In the genomic region with DNA sequence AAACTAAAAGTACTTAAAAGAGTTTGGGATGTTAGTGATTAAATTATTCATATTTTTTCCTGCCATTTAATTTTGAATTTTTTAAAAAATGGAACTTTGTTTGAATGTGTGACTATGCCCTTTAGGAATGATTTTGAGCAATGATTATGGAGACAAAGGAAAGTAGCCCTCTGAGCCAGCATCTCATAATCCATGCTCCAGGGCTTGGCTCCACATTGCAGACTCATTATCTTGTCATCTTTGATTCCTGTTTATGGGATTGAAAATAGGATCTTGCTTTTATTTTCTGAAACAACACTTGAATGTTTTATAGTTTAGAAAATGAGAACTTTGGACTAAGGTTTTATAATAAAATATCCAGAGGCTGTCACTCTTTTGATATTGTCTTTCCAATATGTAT, we compare ENCODE assay signal across 32 cellular contexts. TPM values are rescaled to one million over a fixed set of nuclear protein-coding genes. Genes with fewer than 3 reads are reported as not detected.
A peak's percentile ranks its signal among the peaks of the same experiment; 100 is the strongest.
DNase-seq lines count a peak whose midpoint lies in the region; ATAC-seq and TF ChIP-seq lines count a peak whose summit lies in the region.
"Had no signal": no experiment of that assay in that cellular context is flagged by ENCODE, and none has a peak within 500 bp of the region (broad histone marks: within the 10 kb centered on the region; RNA-seq: fewer than 3 reads in every experiment).

No MANE protein-coding gene starts in this region.

- H3K36me3 ChIP-seq in adipocyte (ENCODE audit: control insufficient read depth, insufficient read depth, low read length, severe bottlenecking) = no peaks in the 10 kb centered on the region
- H3K36me3 ChIP-seq: HAP-1, SJCRH30 had no signal

- peak; percentile 17 for DNase-seq in AG08395 (ENCODE audit: low spot score)
- peak; percentile 30 for DNase-seq in GM03348 (ENCODE audit: low spot score)
- DNase-seq in adipocyte (ENCODE audit: low read depth) = peak; percentile 43
- peak; percentile 9 to 56 for DNase-seq in foreskin keratinocyte
- no peak for DNase-seq in DMS114 treated with DMSO at 0.1 percent for 48 hours (lab: John Stamatoyannopoulos, UW; ENCODE audit: unreplicated experiment)
- DNase-seq: AML-193; C1 segment of cervical spinal cord; CD4-positive, alpha-beta memory T cell; COR-L47; DMS79; GOT3; IMR-90; KG1; MM.1S; NCI-H1048; NCI-H1417; NCI-H1694; NCI-H2029 treated with DMSO at 0.1 percent for 48 hours; NCI-H446 treated with DMSO at 0.1 percent for 48 hours; NCI-H526; NCI-H82; NK-92 treated with Interleukin-12 subunit alpha and Interleukin-12 subunit beta, amount 100 ng/mL, for 24 hours; PC-3; SJCRH30 had no signal

- no peak overlapping the region for H3K9ac ChIP-seq in adipocyte (ENCODE audit: low read length)

- no peak for TF ChIP-seq CTCF in foreskin keratinocyte (conservative IDR thresholded peaks at IDR 0.05)

- no peak overlapping the region for H3K4me3 ChIP-seq in adipocyte (ENCODE audit: low read length)
- H3K4me3 ChIP-seq: GM12878, HAP-1, SJCRH30 had no signal

- peaks cover 7% of the 10 kb centered on the region for H3K4me1 ChIP-seq in adipocyte (ENCODE audit: control insufficient read depth, insufficient read depth, low read length)
- H3K4me1 ChIP-seq in foreskin keratinocyte = no peaks in the 10 kb centered on the region
- H3K4me1 ChIP-seq: HAP-1, SJCRH30 had no signal

- H3K27ac ChIP-seq in foreskin keratinocyte = no peak overlapping the region
- H3K27ac ChIP-seq: SJCRH30 had no signal

- no peaks in the 10 kb centered on the region for H3K9me3 ChIP-seq in adipocyte (ENCODE audit: control insufficient read depth, low read length)
- H3K9me3 ChIP-seq: HAP-1, SJCRH30 had no signal

- H3K27me3 ChIP-seq in adipocyte (replicated peaks; ENCODE audit: control insufficient read depth, insufficient read depth, low read length) (no peaks in the 10 kb centered on the region), foreskin keratinocyte (no peaks in the 10 kb centered on the region)
- H3K27me3 ChIP-seq: SJCRH30 had no signal

- ATAC-seq in foreskin keratinocyte = peak; percentile 69
- ATAC-seq in GM18909 (IDR thresholded peaks at IDR 0.05; ENCODE audit: poor library complexity, unreplicated experiment) = no peak
- ATAC-seq in GM19455 (IDR thresholded peaks at IDR 0.05; ENCODE audit: unreplicated experiment) = no peak
- ATAC-seq: GM12878, PC-3, Right ventricle myocardium inferior, SK-N-SH treated with all-trans-retinoic acid at 6 μM for 48 hours had no signal

RNA-seq across cellular contexts. Expression of a gene that starts 14.5 kb away (rescaled TPM):
- total RNA-seq in foreskin keratinocyte = 0.21 and 0.31 TPM in 2 replicates
- 0.09 TPM in 1 of 2 replicates, not detected in the other for polyA plus RNA-seq in foreskin keratinocyte
- total RNA-seq: A172, IMR-90, PC-3, Right ventricle myocardium inferior, RPMI7951 had no signal
- polyA plus RNA-seq: CD4-positive, alpha-beta memory T cell; IMR-90 had no signal
